ENCODE assay signal across 8 cellular contexts in genomic region chr2:60882971-60883753, GRCh38. TPM values are rescaled to one million over a fixed set of nuclear protein-coding genes. Genes with fewer than 3 reads are reported as not detected.
DNase-seq lines count a peak whose midpoint lies in the region; ATAC-seq and TF ChIP-seq lines count a peak whose summit lies in the region.

No MANE protein-coding gene starts in this region.

- H3K9ac ChIP-seq in IMR-90 (ENCODE audit: low read depth, low read length) = peak overlapping the region; percentile 70

- H4K91ac ChIP-seq in IMR-90 (ENCODE audit: insufficient read depth, low read depth, low read length) = no peak overlapping the region

- H3K9me3 Mint-ChIP-seq in CD14-positive monocyte (no peaks in the 10 kb centered on the region), activated B cell treated with CpG ODN at 0.5 μM for 24 hours (peaks cover 2% of the 10 kb centered on the region)

- no peak overlapping the region for H2AK5ac ChIP-seq in IMR-90 (ENCODE audit: low read depth, low read length)

- in situ Hi-C loops in IMR-90 (cut with MboI; ENCODE audit: low sequenced_read_pairs) = no loop called here

- TF ChIP-seq POLR2A in IMR-90 (IDR thresholded peaks at IDR 0.05; ENCODE audit: low read depth, low read length) = no peak

- no peaks in the 10 kb centered on the region for H3K27me3 ChIP-seq in IMR-90 (ENCODE audit: control insufficient read depth, insufficient read depth, low read length)

- H4K8ac ChIP-seq in IMR-90 (ENCODE audit: low read depth in 2 of 2, low read length in 2 of 2) = peak overlapping the region in 1 of 2 experiments; percentile 26; a peak in 1 of 4 replicates

- BruUV-seq in IMR-90 (replicated peaks; lab: Mats Ljungman, UMichigan) = no TSS peak

- H3K36me3 Mint-ChIP-seq in CD14-positive monocyte (peaks cover 9 to 12% of the 10 kb centered on the region in 2 donors), activated B cell treated with CpG ODN at 0.5 μM for 24 hours (ENCODE audit: low read depth) (peaks cover 48% of the 10 kb centered on the region)

- peaks cover 2 to 12% of the 10 kb centered on the region in 2 experiments; a peak in 2 of 4 replicates for H3K79me1 ChIP-seq in IMR-90 (ENCODE audit: low read depth in 1 of 2, low read length in 2 of 2)

- H3K36me3 ChIP-seq in IMR-90 (ENCODE audit: control insufficient read depth, insufficient read depth, low read length) = no peaks in the 10 kb centered on the region

- WGBS in IMR-90 (ENCODE audit: extremely low coverage in 2 of 2, insufficient read length in 1 of 2), 2 experiments = no CpG with 5 or more reads among the region's 8 CpGs

- CTCF ChIA-PET in IMR-90 (lab: Yijun Ruan, JAX) (interaction anchor here (0.6 kb wide), 1 partner anchor 57 kb away, joined by 8 read pairs; no protein-coding TSS in a partner anchor), activated B cell treated with CpG ODN at 0.5 μM for 24 hours (lab: Charles Lee) (interaction anchor here (0.7 to 4.0 kb wide), 9 partner anchors 15 to 295 kb away, joined by 3 to 54 read pairs (median 4); no protein-coding TSS in a partner anchor)

- peak overlapping the region; percentile 10; the same call in 1 of the 2 replicates for H3K56ac ChIP-seq in IMR-90 (ENCODE audit: extremely low read depth, insufficient read depth, low read length)

- peak overlapping the region; percentile 99 for H3K4me2 ChIP-seq in IMR-90 (ENCODE audit: low read depth, low read length)

- H3K27me3 Mint-ChIP-seq in CD14-positive monocyte (ENCODE audit: low read depth in 3 of 3) = peaks cover 0 to 4% (median 0%) of the 10 kb centered on the region in 3 donors
- no peaks in the 10 kb centered on the region for H3K27me3 Mint-ChIP-seq in activated B cell treated with CpG ODN at 0.5 μM for 24 hours

- POLR2A ChIA-PET in IMR-90 (lab: Charles Lee; ENCODE audit: unreplicated experiment) (no interaction called here), activated B cell treated with CpG ODN at 0.5 μM for 24 hours (lab: Charles Lee) (interaction anchor here (0.6 to 7.2 kb wide), 32 partner anchors 9 to 655 kb away, joined by 3 to 250 read pairs (median 9); partner anchors contain the start of genes PAPOLG, PEX13 and XPO1)

- H4K5ac ChIP-seq in IMR-90 (ENCODE audit: low read depth, low read length) = peak overlapping the region; percentile 16; the same call in 1 of the 2 replicates

- H3K4me1 Mint-ChIP-seq in CD14-positive monocyte (peaks cover 33% of the 10 kb centered on the region), activated B cell treated with CpG ODN at 0.5 μM for 24 hours (peaks cover 42% of the 10 kb centered on the region)

- no peak overlapping the region for H2AK9ac ChIP-seq in IMR-90 (replicated peaks; ENCODE audit: low read depth, low read length, poor library complexity)

- H3K4ac ChIP-seq in IMR-90 (ENCODE audit: low read depth, low read length) = peak overlapping the region; percentile 36; the same call in 1 of the 2 replicates

- H2BK5ac ChIP-seq in IMR-90 (ENCODE audit: low read depth, low read length, poor library complexity, severe bottlenecking) = peak overlapping the region; percentile 34

- no peak for TF ChIP-seq RAD21 in IMR-90 (IDR thresholded peaks at IDR 0.05; ENCODE audit: low read length)

- H2BK15ac ChIP-seq in IMR-90 (ENCODE audit: low read depth, low read length) = no peak overlapping the region

- H3K18ac ChIP-seq in IMR-90 (ENCODE audit: low read depth, low read length) = 0 out of 2 replicates have a peak overlapping the region, but pooled peaks have one; percentile 16

- no peak overlapping the region for H2BK20ac ChIP-seq in IMR-90 (ENCODE audit: low read depth, low read length)

- H2AFZ ChIP-seq in IMR-90 (replicated peaks; ENCODE audit: low read length, poor library complexity) = peak overlapping the region; percentile 81

- no peak for TF ChIP-seq CTCF in CD14-positive monocyte (IDR thresholded peaks at IDR 0.05)
- TF ChIP-seq CTCF in IMR-90 (conservative IDR thresholded peaks at IDR 0.05; ENCODE audit: low read depth, low read length) = no peak
- no peak for TF ChIP-seq CTCF in activated B cell treated with CpG ODN at 0.5 μM for 24 hours (IDR thresholded peaks at IDR 0.05)
- TF ChIP-seq CTCF in fibroblast of villous mesenchyme (IDR thresholded peaks at IDR 0.05; ENCODE audit: insufficient read depth, low read depth, low read length) = no peak

- no peak overlapping the region for H2BK120ac ChIP-seq in IMR-90 (ENCODE audit: low read depth, low read length)

- peak overlapping the region; percentile 81 for H3K14ac ChIP-seq in IMR-90 (replicated peaks; ENCODE audit: low read depth, low read length)

- H3K27ac Mint-ChIP-seq in CD14-positive monocyte (peak overlapping the region; percentile 97 to 99 (median 98)), activated B cell treated with CpG ODN at 0.5 μM for 24 hours (peak overlapping the region; percentile 95)

- ATAC-seq in GM18870 (IDR thresholded peaks at IDR 0.05; ENCODE audit: unreplicated experiment) (peak; percentile 37), IMR-90 (ENCODE audit: low read depth) (no peak), activated B cell treated with CpG ODN at 0.5 μM for 24 hours (ENCODE audit: low read depth) (peak; percentile 29), GM19455 (IDR thresholded peaks at IDR 0.05; ENCODE audit: unreplicated experiment) (no peak)

- no peaks in the 10 kb centered on the region; the same call in 1 of the 2 replicates for H3K4me1 ChIP-seq in IMR-90 (ENCODE audit: control insufficient read depth, insufficient read depth, low read length)

- no peaks in the 10 kb centered on the region for H3K9me1 ChIP-seq in IMR-90 (ENCODE audit: insufficient read depth, low read length)

- H4K20me1 ChIP-seq in IMR-90 (ENCODE audit: insufficient read depth, low read length) = no peaks in the 10 kb centered on the region

- intact Hi-C loops in CD14-positive monocyte (cut with micrococcal nuclease) = loop anchor here in 1 of 2 donors (5.0 to 10.0 kb wide), 2 partner anchors 86 to 112 kb away; no protein-coding TSS in a partner anchor
- intact Hi-C loops in IMR-90 (cut with micrococcal nuclease) = loop anchor here (2.0 to 10.0 kb wide), 2 partner anchors 134 to 178 kb away; partner anchors contain the start of gene PEX13
- intact Hi-C loops in activated B cell treated with CpG ODN at 0.5 μM for 24 hours (cut with micrococcal nuclease) = loop anchor here (1.0 to 5.0 kb wide), 4 partner anchors 8 to 1824 kb away; partner anchors contain the start of genes EHBP1 and USP34

- no peaks in the 10 kb centered on the region for H3K9me3 ChIP-seq in IMR-90 (ENCODE audit: control insufficient read depth, insufficient read depth, low read length)

- peak overlapping the region; percentile 15; the same call in 1 of the 2 replicates for H3K27ac ChIP-seq in IMR-90 (ENCODE audit: insufficient read depth, low read length)

- peak overlapping the region; percentile 97 to 99 for H3K4me3 Mint-ChIP-seq in CD14-positive monocyte
- peak overlapping the region; percentile 98 for H3K4me3 Mint-ChIP-seq in activated B cell treated with CpG ODN at 0.5 μM for 24 hours

- DNase-seq in CD14-positive monocyte (ENCODE audit: low spot score) = no peak
- peak; percentile 15 for DNase-seq in IMR-90
- no peak for DNase-seq in activated B cell treated with CpG ODN at 0.5 μM for 24 hours
- peak; percentile 27 for DNase-seq in fibroblast of villous mesenchyme (ENCODE audit: low read depth)
- peak; percentile 22 for DNase-seq in renal cortical epithelial cell (ENCODE audit: low read depth)
- no peak for DNase-seq in activated CD4-positive, CD25-positive, alpha-beta regulatory T cell (lab: John Stamatoyannopoulos, UW)

- dilution Hi-C loops in IMR-90 (cut with HindIII; ENCODE audit: low sequenced_read_pairs, unreplicated experiment) = no loop called here

- H3K23ac ChIP-seq in IMR-90 (ENCODE audit: low read depth, low read length) = peak overlapping the region; percentile 94

- H3K4me3 ChIP-seq in IMR-90 (ENCODE audit: insufficient read depth, low read depth, low read length) (peak overlapping the region; percentile 65), fibroblast of villous mesenchyme (ENCODE audit: low read depth, low read length) (peak overlapping the region; percentile 86)

TF ChIP-seq in IMR-90, 13 proteins besides CTCF, POLR2A, EP300 and RAD21:
- TF ChIP-seq CHD1 (IDR thresholded peaks at IDR 0.05; ENCODE audit: low read depth, low read length) (peak; percentile 38; the same call in 1 of the 2 replicates), FOS (IDR thresholded peaks at IDR 0.05; ENCODE audit: low read depth, low read length) (no peak)

RNA-seq across cellular contexts. Expression of gene REL, which starts 1.8 kb away (rescaled TPM):
- polyA plus RNA-seq in CD14-positive monocyte = 10 to 100 TPM; 18.3 to 34.3 TPM
- 4.3 and 5.3 TPM in 2 replicates for total RNA-seq in IMR-90 (2012; rRNA removed)
- 1.2 and 1.3 TPM in 2 replicates for polyA plus RNA-seq in IMR-90 (2012; rRNA removed)
- polyA plus RNA-seq in IMR-90 (2012; cell fraction: cytosol; rRNA removed) = 0.12 and 0.21 TPM in 2 replicates
- 0.38 and 3.6 TPM in 2 replicates for polyA plus RNA-seq in IMR-90 (2012; cell fraction: nucleus; rRNA removed; ENCODE audit: low replicate concordance)
- 211 and 238 TPM in 2 replicates for total RNA-seq in activated B cell treated with CpG ODN at 0.5 μM for 24 hours
- 6.4 and 7.3 TPM in 2 replicates for total RNA-seq in fibroblast of villous mesenchyme
- 6.9 and 12.4 TPM in 2 replicates for total RNA-seq in renal cortical epithelial cell

Comparison
In these comparisons a context has a peak if more than half of its experiments do, and no peak if none do; other contexts are left out.
1. DNase-seq: peak in IMR-90 (single experiment), fibroblast of villous mesenchyme (single experiment) and renal cortical epithelial cell (single experiment); none in CD14-positive monocyte (single experiment), activated B cell treated with CpG ODN at 0.5 μM for 24 hours (single experiment) and activated CD4-positive, CD25-positive, alpha-beta regulatory T cell (0 of 4).
2. ATAC-seq: peak in GM18870 (single experiment) and activated B cell treated with CpG ODN at 0.5 μM for 24 hours (single experiment); none in IMR-90 (single experiment) and GM19455 (single experiment).
3. RNA of gene REL, which starts 1.8 kb away (total RNA-seq): 211 to 238 TPM in activated B cell treated with CpG ODN at 0.5 μM for 24 hours; 6.9 to 12.4 TPM in renal cortical epithelial cell, 6.4 to 7.3 TPM in fibroblast of villous mesenchyme and 4.3 to 5.3 TPM in IMR-90; every median in the first group is over 10 times any median in the second.